8 cellular contexts compared by ENCODE assay signal in the genomic region with DNA sequence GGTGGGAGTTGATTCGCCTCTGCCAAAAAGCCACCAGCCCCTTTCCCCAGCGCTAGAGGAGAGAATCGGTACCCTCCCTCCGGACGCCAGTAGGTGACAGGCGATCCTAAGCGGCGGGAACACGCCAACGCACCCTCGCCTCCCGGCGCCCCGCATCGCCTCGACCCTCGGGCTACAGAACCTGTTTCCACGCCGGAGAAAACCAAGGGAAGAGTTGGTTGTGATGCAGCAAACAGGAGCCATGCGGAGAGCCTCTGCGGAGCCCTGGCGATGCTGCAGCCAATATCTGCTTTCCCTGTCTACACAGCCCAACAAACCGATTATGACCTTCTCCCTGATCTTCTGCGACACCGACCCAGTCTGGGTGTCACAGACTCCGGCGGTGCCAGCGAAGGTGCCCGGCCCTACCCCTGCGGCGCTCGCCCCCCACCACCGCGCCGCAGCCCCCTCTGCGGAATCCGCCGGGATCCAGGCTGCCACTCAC. TPM values are rescaled to one million over a fixed set of nuclear protein-coding genes. Genes with fewer than 3 reads are reported as not detected.
DNase-seq lines count a peak whose midpoint lies in the region; ATAC-seq, FAIRE-seq and TF ChIP-seq lines count a peak whose summit lies in the region.

No MANE protein-coding gene starts in this region.

- H4K20me1 ChIP-seq in OCI-LY1 (ENCODE audit: insufficient read depth, low read length), result no peaks in the 10 kb centered on the region

- H2AFZ ChIP-seq in OCI-LY1 (ENCODE audit: low read length), result no peak overlapping the region

- H3K9me3 ChIP-seq in A549 (no peaks in the 10 kb centered on the region), OCI-LY1 (ENCODE audit: low read length) (no peaks in the 10 kb centered on the region), right lobe of liver (no peaks in the 10 kb centered on the region)

- peak overlapping the region; percentile 73 for H3K4me3 ChIP-seq in A549
- peak overlapping the region; percentile 32 for H3K4me3 ChIP-seq in GM12875 (ENCODE audit: low read depth, low read length)
- peak overlapping the region; percentile 66 for H3K4me3 ChIP-seq in OCI-LY1 (ENCODE audit: low read depth, low read length, poor library complexity, severe bottlenecking)
- peak overlapping the region; percentile 49 to 57 (median 53) for H3K4me3 ChIP-seq in right lobe of liver

- WGBS in A549 (ENCODE audit: missing lambda C conversion rate), result 3% methylated on average over 27 of the region's 38 CpGs
- 2% methylated on average over 11 of the region's 38 CpGs for WGBS in right lobe of liver (ENCODE audit: insufficient coverage, low coverage, low lambda C conversion rate, missing lambda C conversion rate)

- H3K9me2 ChIP-seq in OCI-LY1 (ENCODE audit: low read depth, low read length), result no peaks in the 10 kb centered on the region

- POLR2A ChIA-PET in A549 (lab: Yijun Ruan, JAX), result no interaction called here

- H3K79me2 ChIP-seq in OCI-LY1 (ENCODE audit: insufficient read depth, low read length), result no peaks in the 10 kb centered on the region

- TF ChIP-seq CTCF in A549 (IDR thresholded peaks at IDR 0.05), result peak; percentile 50
- TF ChIP-seq CTCF in GM12875 (IDR thresholded peaks at IDR 0.05; ENCODE audit: borderline replicate concordance, insufficient read depth, low read depth, low read length), result peak; percentile 49
- TF ChIP-seq CTCF in OCI-LY1 (IDR thresholded peaks at IDR 0.05; ENCODE audit: low read length), result no peak
- peak in 3 of 4 donors; percentile 10 to 26 (median 24) for TF ChIP-seq CTCF in right lobe of liver (IDR thresholded peaks at IDR 0.05)

- H3K27ac ChIP-seq in A549, result peak overlapping the region; percentile 54 to 84
- no peak overlapping the region for H3K27ac ChIP-seq in OCI-LY1 (ENCODE audit: low read depth, low read length, poor library complexity, severe bottlenecking)
- H3K27ac ChIP-seq in right lobe of liver, result peak overlapping the region in 1 of 3 donors; percentile 22
- peak overlapping the region; percentile 51 for H3K27ac ChIP-seq in temporal lobe (ENCODE audit: low read depth, low read length)

- H3K9ac ChIP-seq in OCI-LY1 (ENCODE audit: low read length), result peak overlapping the region; percentile 48; the same call in 1 of the 2 replicates

- ATAC-seq in A549 (peak; percentile 70 to 81), HG02885 (IDR thresholded peaks at IDR 0.05; ENCODE audit: poor library complexity, unreplicated experiment) (peak; percentile 37), right lobe of liver (peak; percentile 20 to 38 (median 28))

- TF ChIP-seq EP300 in A549 (IDR thresholded peaks at IDR 0.05), result no peak

- DNase-seq in A549 (ENCODE audit: low read depth in 1 of 2, low spot score in 1 of 2) (peak; percentile 31 to 41), cerebellum (ENCODE audit: low spot score) (peak; percentile 23), right lobe of liver (peak in 1 of 3 donors; percentile 25), kidney glomerular epithelial cell (lab: John Stamatoyannopoulos, UW) (no peak)

- H3K27me3 ChIP-seq in OCI-LY1 (ENCODE audit: insufficient read depth, low read length), result no peaks in the 10 kb centered on the region
- peaks cover 0 to 9% of the 10 kb centered on the region in 2 donors for H3K27me3 ChIP-seq in right lobe of liver

- peaks cover 18% of the 10 kb centered on the region; the same call in 1 of the 3 replicates for H3K4me1 ChIP-seq in A549
- H3K4me1 ChIP-seq in OCI-LY1 (ENCODE audit: insufficient read depth, low read length, severe bottlenecking), result peaks cover 11% of the 10 kb centered on the region
- H3K4me1 ChIP-seq in right lobe of liver, result peaks cover 0 to 5% (median 2%) of the 10 kb centered on the region in 4 donors

- TF ChIP-seq POLR2A in A549 (IDR thresholded peaks at IDR 0.05; ENCODE audit: low read length), result no peak
- no peak for TF ChIP-seq POLR2A in right lobe of liver (IDR thresholded peaks at IDR 0.05)

- intact Hi-C loops in right lobe of liver (cut with DNase I), result no loop called here

- H3F3A ChIP-seq in OCI-LY1 (ENCODE audit: insufficient read depth, low read length), result no peaks in the 10 kb centered on the region

- H3K36me3 ChIP-seq in OCI-LY1 (ENCODE audit: insufficient read depth, low read length), result no peaks in the 10 kb centered on the region
- no peaks in the 10 kb centered on the region for H3K36me3 ChIP-seq in right lobe of liver

- FAIRE-seq in A549 (lab: Jason Lieb, UNC), result no peak

- TF ChIP-seq RAD21 in A549 (conservative IDR thresholded peaks at IDR 0.05 in 1 of 2, IDR thresholded peaks at IDR 0.05 in 1 of 2), result peak; percentile 66 to 78

- peak overlapping the region; percentile 99 for H3K4me2 ChIP-seq in A549
- H3K4me2 ChIP-seq in OCI-LY1 (ENCODE audit: low read length), result peak overlapping the region; percentile 85

- CTCF ChIA-PET in A549 (lab: Yijun Ruan, JAX), result interaction anchor here (0.8 to 1.9 kb wide), 2 partner anchors 10 to 11 kb away, joined by 3 to 6 read pairs; no protein-coding TSS in a partner anchor

TF ChIP-seq in A549, 52 proteins besides CTCF, POLR2A, EP300 and RAD21:
- TF ChIP-seq FOSB (CRISPR knock-in tag; IDR thresholded peaks at IDR 0.05) (no peak), RNF2 (IDR thresholded peaks at IDR 0.05; ENCODE audit: borderline replicate concordance, low read depth) (0 out of 2 replicates have a peak, but pooled peaks have one; percentile 30), SMC3 (IDR thresholded peaks at IDR 0.05) (peak; percentile 31; the same call in 2 of the 3 replicates)
- TF ChIP-seq, protein P1, sequence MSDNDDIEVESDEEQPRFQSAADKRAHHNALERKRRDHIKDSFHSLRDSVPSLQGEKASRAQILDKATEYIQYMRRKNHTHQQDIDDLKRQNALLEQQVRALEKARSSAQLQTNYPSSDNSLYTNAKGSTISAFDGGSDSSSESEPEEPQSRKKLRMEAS (IDR thresholded peaks at IDR 0.05), result 0 out of 2 replicates have a peak, but pooled peaks have one; percentile 3

RNA-seq across cellular contexts. Expression of gene PRICKLE1, which starts 0.5 kb away (rescaled TPM):
- polyA plus RNA-seq in A549 (2011; rRNA removed) (1.4 and 1.8 TPM in 2 replicates), A549 (2017; fragmentation: RNase III; extraction: RNeasy Plus Mini Kit Qiagen cat#74134 plus additional on column Dnase treatment) (1.1 to 1.5 TPM (median 1.4 TPM) in 3 replicates)
- polyA plus RNA-seq in A549 (2012; cell fraction: cytosol; rRNA removed), result 0.21 and 0.45 TPM in 2 replicates
- polyA plus RNA-seq in A549 (2012; cell fraction: nucleus; rRNA removed), result 0.10 and 0.45 TPM in 2 replicates
- 1.6 and 4.1 TPM in 2 replicates for polyA minus RNA-seq in A549 (2011; rRNA and poly(A)+ RNA removed)
- total RNA-seq in cerebellum (19.0 TPM), right lobe of liver (1 to 10 TPM in 3 of 6 experiments, under 1 TPM in 3; 0.79 to 2.9 (median 1.1) TPM), temporal lobe (16.2 TPM)
